1 cellular context compared by ENCODE assay signal in genomic region chr19:34964598-34964997, GRCh38.
TF ChIP-seq lines count a peak whose summit lies in the region.

No MANE protein-coding gene starts in this region.

TF ChIP-seq in WTC11, 78 proteins besides CTCF, POLR2A, EP300 and RAD21 (continued from another document):
- TF ChIP-seq PRDM15 (CRISPR knock-in tag; IDR thresholded peaks at IDR 0.05) = no peak
- TF ChIP-seq MAX (CRISPR knock-in tag; IDR thresholded peaks at IDR 0.05) = no peak
- TF ChIP-seq USF1 (CRISPR knock-in tag; IDR thresholded peaks at IDR 0.05) = no peak
- no peak for TF ChIP-seq JAZF1 (CRISPR knock-in tag; IDR thresholded peaks at IDR 0.05)
- no peak for TF ChIP-seq ZNF425 (CRISPR knock-in tag; conservative IDR thresholded peaks at IDR 0.05)
